ENCODE assay signal across 8 cellular contexts in the genomic region with DNA sequence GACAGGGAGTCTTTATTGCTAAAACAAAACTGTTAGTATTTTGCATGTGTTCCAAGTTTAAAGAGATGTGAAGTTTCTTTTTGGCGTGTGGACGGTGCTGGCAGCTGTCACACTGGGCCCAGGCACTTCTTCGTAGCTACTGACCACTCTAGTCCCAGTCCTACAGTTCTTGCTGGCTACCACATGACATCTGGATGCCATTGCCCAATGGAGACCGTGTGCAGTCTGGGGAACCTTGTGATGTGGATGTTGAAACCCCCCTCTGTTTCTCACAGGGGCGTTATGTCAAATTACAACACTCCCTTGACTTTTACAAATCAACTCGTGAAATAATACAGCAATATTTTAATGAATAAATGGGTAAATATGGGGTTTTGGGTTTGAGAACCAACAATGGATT. TPM values are rescaled to one million over a fixed set of nuclear protein-coding genes. Genes with fewer than 3 reads are reported as not detected.
DNase-seq lines count a peak whose midpoint lies in the region; ATAC-seq and TF ChIP-seq lines count a peak whose summit lies in the region.

No MANE protein-coding gene starts in this region.

- intact Hi-C loops in body of pancreas (cut with DNase I) = no loop called here

- H3K4me1 ChIP-seq in DOHH2 (ENCODE audit: control insufficient read depth, low read length) = peaks cover 28% of the 10 kb centered on the region
- peaks cover 24% of the 10 kb centered on the region for H3K4me1 ChIP-seq in body of pancreas
- peaks cover 23% of the 10 kb centered on the region for H3K4me1 ChIP-seq in mesodermal cell (ENCODE audit: control insufficient read depth, insufficient read depth, low read length, poor library complexity, severe bottlenecking)

- no peaks in the 10 kb centered on the region for H3K9me3 ChIP-seq in DOHH2 (ENCODE audit: control insufficient read depth, insufficient read depth, low read length)
- no peaks in the 10 kb centered on the region for H3K9me3 ChIP-seq in body of pancreas
- no peaks in the 10 kb centered on the region for H3K9me3 ChIP-seq in mesodermal cell (ENCODE audit: control insufficient read depth, low read length)

- no peaks in the 10 kb centered on the region for H4K20me1 ChIP-seq in DOHH2 (ENCODE audit: control insufficient read depth, insufficient read depth, low read depth, low read length)

- H3K4me2 ChIP-seq in DOHH2 (ENCODE audit: low read length) = peak overlapping the region; percentile 93

- 22 to 33% methylated on average over 6 of the region's 6 CpGs for WGBS in body of pancreas, 2 donors
- WGBS in mesodermal cell (ENCODE audit: insufficient coverage in 2 of 2), 2 experiments = 74 to 82% methylated on average over 3 of the region's 6 CpGs

- peak; percentile 35 for DNase-seq in KBM-7
- peak in 3 of 4 donors; percentile 13 to 61 (median 16) for DNase-seq in body of pancreas
- no peak for DNase-seq in NCI-H82 treated with DMSO at 0.1 percent for 48 hours (lab: John Stamatoyannopoulos, UW; ENCODE audit: unreplicated experiment)
- no peak for DNase-seq in retina
- DNase-seq in HT-29 (ENCODE audit: low spot score) = no peak

- peak overlapping the region; percentile 87 for H3K4me3 ChIP-seq in DOHH2 (ENCODE audit: low read length)
- H3K4me3 ChIP-seq in body of pancreas = no peak overlapping the region
- peak overlapping the region; percentile 56 for H3K4me3 ChIP-seq in mesodermal cell (ENCODE audit: extremely low read depth, insufficient read depth, low read length, poor library complexity, severe bottlenecking)

- H3K36me3 ChIP-seq in DOHH2 (ENCODE audit: control insufficient read depth, low read length) = no peaks in the 10 kb centered on the region
- no peaks in the 10 kb centered on the region for H3K36me3 ChIP-seq in body of pancreas (replicated peaks in 1 of 2; ENCODE audit: insufficient read depth in 1 of 2, low read depth in 2 of 2)
- no peaks in the 10 kb centered on the region for H3K36me3 ChIP-seq in mesodermal cell (ENCODE audit: control insufficient read depth, insufficient read depth, low read length)

- peaks cover 49% of the 10 kb centered on the region for H3K79me2 ChIP-seq in DOHH2 (ENCODE audit: control insufficient read depth, low read length)

- no peaks in the 10 kb centered on the region for H3K9me2 ChIP-seq in DOHH2 (replicated peaks; ENCODE audit: control insufficient read depth, low read length)

- peak overlapping the region; percentile 30 for H3K27ac ChIP-seq in DOHH2 (ENCODE audit: low read depth, low read length)
- peak overlapping the region; percentile 97 to 100 (median 100) for H3K27ac ChIP-seq in body of pancreas
- H3K27ac ChIP-seq in mesodermal cell (ENCODE audit: low read depth, low read length, severe bottlenecking) = no peak overlapping the region

- peak; percentile 26 for ATAC-seq in GM21423 (IDR thresholded peaks at IDR 0.05; ENCODE audit: unreplicated experiment)
- ATAC-seq in body of pancreas = no peak

- in situ Hi-C loops in KBM-7 (cut with MboI; ENCODE audit: low pct_unique_long_range_greater_than_20kb, low sequenced_read_pairs) = no loop called here

- TF ChIP-seq CTCF in DOHH2 (IDR thresholded peaks at IDR 0.05; ENCODE audit: low read depth, low read length, poor library complexity, severe bottlenecking) (no peak), body of pancreas (IDR thresholded peaks at IDR 0.05) (no peak)

- H3F3A ChIP-seq in DOHH2 (ENCODE audit: control insufficient read depth, insufficient read depth) = peaks cover 6% of the 10 kb centered on the region

- no peaks in the 10 kb centered on the region for H3K27me3 ChIP-seq in DOHH2 (ENCODE audit: control insufficient read depth, low read length)
- H3K27me3 ChIP-seq in body of pancreas = no peaks in the 10 kb centered on the region

- peak in 1 of 3 donors; percentile 56 for TF ChIP-seq POLR2A in body of pancreas (IDR thresholded peaks at IDR 0.05)

RNA-seq across cellular contexts. Expression of gene GPD2, which starts 1.1 kb away (rescaled TPM):
- 10 to 100 TPM; 20.5 to 76.8 TPM for total RNA-seq in body of pancreas
- 23.9 TPM for polyA plus RNA-seq in mesodermal cell (2013, experiment 1 of 2)
- polyA plus RNA-seq in mesodermal cell (2013, experiment 2 of 2) = 21.7 TPM
- 30.4 and 33.2 TPM in 2 replicates for total RNA-seq in HT-29 (2014; rRNA removed; shearing (Covaris generic))

Comparison
In these comparisons a context has a peak if more than half of its experiments do, and no peak if none do; other contexts are left out.
1. H3K4me3 ChIP-seq: peak in DOHH2 (single experiment) and mesodermal cell (single experiment); none in body of pancreas (0 of 2).
2. DNase-seq: peak in KBM-7 (single experiment) and body of pancreas (3 of 4); none in NCI-H82 treated with DMSO at 0.1 percent for 48 hours (single experiment), retina (single experiment) and HT-29 (single experiment).